17 cellular contexts compared by ENCODE assay signal in genomic region chr9:126671381-126671831, GRCh38. TPM values are rescaled to one million over a fixed set of nuclear protein-coding genes. Genes with fewer than 3 reads are reported as not detected.
A peak's percentile ranks its signal among the peaks of the same experiment; 100 is the strongest.
DNase-seq lines count a peak whose midpoint lies in the region; ATAC-seq, FAIRE-seq and TF ChIP-seq lines count a peak whose summit lies in the region.
"Had no signal": no experiment of that assay in that cellular context is flagged by ENCODE, and none has a peak within 500 bp of the region (broad histone marks: within the 10 kb centered on the region; RNA-seq: fewer than 3 reads in every experiment).

No MANE protein-coding gene starts in this region.

- no peaks in the 10 kb centered on the region for H4K20me1 ChIP-seq in HepG2 (ENCODE audit: insufficient read depth, low read length)

- no peaks in the 10 kb centered on the region for H3K9me3 ChIP-seq in HUES64 (ENCODE audit: insufficient read depth, low read depth, low read length)
- H3K9me3 ChIP-seq in HepG2 (ENCODE audit: low read length) = no peaks in the 10 kb centered on the region
- H3K9me3 ChIP-seq: pancreas, tibial artery had no signal

- H3K9ac ChIP-seq in HUES64 (ENCODE audit: low read depth, low read length) = no peak overlapping the region
- H3K9ac ChIP-seq in HepG2 (ENCODE audit: insufficient read depth, low read depth, low read length) = no peak overlapping the region

- 55% methylated on average over 20 of the region's 20 CpGs for WGBS in HUES64
- 19% methylated on average over 15 of the region's 20 CpGs for WGBS in HepG2 (ENCODE audit: low lambda C conversion rate)

- no peak overlapping the region for H2AFZ ChIP-seq in HepG2 (ENCODE audit: low read length)

- no peak for TF ChIP-seq POLR2A in HepG2 (IDR thresholded peaks at IDR 0.05; ENCODE audit: insufficient read depth in 1 of 2, low read depth in 2 of 2, low read length in 2 of 2)

- no peak overlapping the region for H3K4me3 Mint-ChIP-seq in activated T-cell treated with anti-CD3 and anti-CD28 coated beads, Interleukin-2, amount 50 U/mL, for 4 hours
- H3K4me3 Mint-ChIP-seq: activated CD8-positive, alpha-beta T cell treated with anti-CD3 and anti-CD28 coated beads, Interleukin-2, amount 10 ng/mL, durations not matched to agents 7 days and 5 days; activated naive CD8-positive, alpha-beta T cell treated with anti-CD3 and anti-CD28 coated beads, Interleukin-2, amount 50 U/mL, for 24 hours; effector memory CD8-positive, alpha-beta T cell had no signal

- CTCF ChIA-PET in HepG2 (lab: Yijun Ruan, JAX; ENCODE audit: low intra/inter-chr PET ratio, low total read pairs) = no interaction called here

- no peak for TF ChIP-seq RAD21 in HepG2 (CRISPR knock-in tag; IDR thresholded peaks at IDR 0.05)

- no peaks in the 10 kb centered on the region for H3K36me3 Mint-ChIP-seq in activated T-cell treated with anti-CD3 and anti-CD28 coated beads, Interleukin-2, amount 50 U/mL, for 4 hours (ENCODE audit: insufficient read depth)

- no peak for FAIRE-seq in HepG2 (lab: Jason Lieb, UNC)
- FAIRE-seq: pancreas, small intestine had no signal

- H3K79me2 ChIP-seq in HepG2 (ENCODE audit: insufficient read depth, low read length) = no peaks in the 10 kb centered on the region

- ATAC-seq in HepG2 = peak; percentile 54
- no peak for ATAC-seq in activated T-cell treated with anti-CD3 and anti-CD28 coated beads, Interleukin-2, amount 50 U/mL, for 4 hours
- no peak for ATAC-seq in GM18858 (IDR thresholded peaks at IDR 0.05; ENCODE audit: unreplicated experiment)
- ATAC-seq: activated CD8-positive, alpha-beta T cell treated with anti-CD3 and anti-CD28 coated beads, Interleukin-2, amount 10 ng/mL, durations not matched to agents 7 days and 5 days; activated naive CD8-positive, alpha-beta T cell treated with anti-CD3 and anti-CD28 coated beads, Interleukin-2, amount 50 U/mL, for 24 hours; effector memory CD8-positive, alpha-beta T cell; left lobe of liver; Panc1; pancreas had no signal

- intact Hi-C loops in HepG2 (cut with micrococcal nuclease; ENCODE audit: unreplicated experiment) = no loop called here

- POLR2A ChIA-PET in HepG2 (lab: Yijun Ruan, JAX) = no interaction called here

- peaks cover 3% of the 10 kb centered on the region for H3K4me1 Mint-ChIP-seq in activated T-cell treated with anti-CD3 and anti-CD28 coated beads, Interleukin-2, amount 50 U/mL, for 4 hours (ENCODE audit: low read depth)

- H3K27me3 ChIP-seq in HUES64 (ENCODE audit: insufficient read depth, low read length) = peaks cover 86% of the 10 kb centered on the region
- H3K27me3 ChIP-seq in HepG2 (ENCODE audit: control insufficient read depth in 1 of 2, insufficient read depth in 2 of 2, low read length in 2 of 2) = peaks cover 15 to 81% of the 10 kb centered on the region in 2 experiments

- no peak overlapping the region for H3K4me2 ChIP-seq in HepG2 (ENCODE audit: low read depth, low read length)

- in situ Hi-C loops in G401 (cut with HindIII; ENCODE audit: low sequenced_read_pairs) (no loop called here), HepG2 (cut with HindIII; ENCODE audit: extremely low pct_ligation_motif_present, low pct_unique_long_range_greater_than_20kb) (no loop called here)

- peaks cover 35% of the 10 kb centered on the region for H3K4me1 ChIP-seq in HUES64 (ENCODE audit: insufficient read depth, low read length)
- no peaks in the 10 kb centered on the region for H3K4me1 ChIP-seq in HepG2 (ENCODE audit: insufficient read depth, low read length)
- H3K4me1 ChIP-seq: pancreas had no signal

- no peak overlapping the region for H3K4me3 ChIP-seq in HUES64 (ENCODE audit: low read length)
- no peak overlapping the region for H3K4me3 ChIP-seq in choroid plexus epithelial cell (ENCODE audit: low read depth, low read length)
- no peak overlapping the region for H3K4me3 ChIP-seq in HepG2 (replicated peaks in 1 of 3; ENCODE audit: insufficient read depth in 1 of 3, low read depth in 2 of 3, low read length in 3 of 3)
- H3K4me3 ChIP-seq: pancreas, tibial artery had no signal

- DNase-seq in G401 (ENCODE audit: low spot score) (peak; percentile 63), choroid plexus epithelial cell (ENCODE audit: low read depth) (peak; percentile 7), HepG2 (ENCODE audit: low spot score) (no peak), kidney tubule cell (ENCODE audit: low spot score) (no peak)
- no peak for DNase-seq in activated T-cell treated with anti-CD3 and anti-CD28 coated beads, Interleukin-2, amount 50 U/mL, for 4 hours
- DNase-seq: activated CD8-positive, alpha-beta T cell treated with anti-CD3 and anti-CD28 coated beads, Interleukin-2, amount 10 ng/mL, durations not matched to agents 7 days and 5 days; activated naive CD8-positive, alpha-beta T cell treated with anti-CD3 and anti-CD28 coated beads, Interleukin-2, amount 50 U/mL, for 24 hours; effector memory CD8-positive, alpha-beta T cell; NCI-H1048; NCI-H446 treated with DMSO at 0.1 percent for 48 hours; small intestine; tibial artery had no signal

- BruUV-seq in HepG2 (replicated peaks; lab: Mats Ljungman, UMichigan) = no TSS peak

- TF ChIP-seq EP300 in HepG2 (IDR thresholded peaks at IDR 0.05; ENCODE audit: low read depth in 2 of 2, low read length in 2 of 2) (no peak), HepG2 (CRISPR knock-in tag; IDR thresholded peaks at IDR 0.05; ENCODE audit: borderline replicate concordance) (no peak)

- no peaks in the 10 kb centered on the region for H3K9me3 Mint-ChIP-seq in activated T-cell treated with anti-CD3 and anti-CD28 coated beads, Interleukin-2, amount 50 U/mL, for 4 hours
- H3K9me3 Mint-ChIP-seq: activated naive CD8-positive, alpha-beta T cell treated with anti-CD3 and anti-CD28 coated beads, Interleukin-2, amount 50 U/mL, for 24 hours; effector memory CD8-positive, alpha-beta T cell had no signal

- H3K36me3 ChIP-seq in HUES64 (ENCODE audit: insufficient read depth, low read length) (no peaks in the 10 kb centered on the region), HepG2 (replicated peaks in 1 of 2; ENCODE audit: control insufficient read depth in 1 of 2, insufficient read depth in 2 of 2, low read length in 2 of 2) (no peaks in the 10 kb centered on the region)
- H3K36me3 ChIP-seq: pancreas, tibial artery had no signal

- TF ChIP-seq CTCF in choroid plexus epithelial cell (conservative IDR thresholded peaks at IDR 0.05; ENCODE audit: low read depth, low read length) = no peak
- TF ChIP-seq CTCF in HepG2 (CRISPR knock-in tag; IDR thresholded peaks at IDR 0.05) = no peak

- H3K27ac ChIP-seq in HUES64 (ENCODE audit: low read depth, low read length) (peak overlapping the region; percentile 48; the same call in 1 of the 2 replicates), HepG2 (ENCODE audit: extremely low read length, insufficient read depth, low read length) (no peak overlapping the region)
- H3K27ac ChIP-seq: pancreas, tibial artery had no signal

- H3K27me3 Mint-ChIP-seq in activated T-cell treated with anti-CD3 and anti-CD28 coated beads, Interleukin-2, amount 50 U/mL, for 4 hours (ENCODE audit: low read depth) = peaks cover 40% of the 10 kb centered on the region

TF ChIP-seq in HepG2, 621 proteins besides CTCF, POLR2A, EP300 and RAD21:
- peak; percentile 19 for TF ChIP-seq HNRNPLL (IDR thresholded peaks at IDR 0.05; ENCODE audit: low read depth, low read length, poor library complexity, severe bottlenecking)
- TF ChIP-seq ZNF788 (CRISPR knock-in tag; IDR thresholded peaks at IDR 0.05; ENCODE audit: borderline replicate concordance) = no peak

RNA-seq across cellular contexts. Expression of gene LMX1B, which starts 57.7 kb away (rescaled TPM):
- total RNA-seq in G401 (2014; rRNA removed; shearing (Covaris generic)) = 53.5 and 89.1 TPM in 2 replicates
- 1.1 TPM for polyA plus RNA-seq in HUES64 (2013, experiment 1 of 2)
- 1.0 TPM for polyA plus RNA-seq in HUES64 (2013, experiment 2 of 2)
- not detected in 2 replicates for total RNA-seq in HepG2 (2016; rRNA removed; fragmentation: Illumina TruSeq; extraction: Trizol)
- not detected in 2 replicates for total RNA-seq in HepG2 (2016; cell fraction: cytosol; rRNA removed; fragmentation: Illumina TruSeq; extraction: Trizol; ENCODE audit: low read depth)
- not detected in 2 replicates for total RNA-seq in HepG2 (2016; cell fraction: insoluble cytoplasmic fraction; rRNA removed; fragmentation: Illumina TruSeq; extraction: Trizol)
- total RNA-seq in HepG2 (2016; cell fraction: membrane; rRNA removed; fragmentation: Illumina TruSeq; extraction: Trizol) = not detected in 2 replicates
- not detected in 2 replicates for total RNA-seq in HepG2 (2016; cell fraction: nucleus; rRNA removed; fragmentation: Illumina TruSeq; extraction: Trizol)
- not detected in 2 replicates for polyA plus RNA-seq in HepG2 (2011; rRNA removed)
- 0.04 TPM in 1 of 2 replicates, not detected in the other for polyA plus RNA-seq in HepG2 (2011; cell fraction: cytosol; rRNA removed)
- 0.03 TPM in 1 of 2 replicates, not detected in the other for polyA plus RNA-seq in HepG2 (2011; cell fraction: nucleus; rRNA removed)
- polyA plus RNA-seq in HepG2 (2012) = not detected in 2 replicates
- polyA plus RNA-seq in HepG2 (2016; cell fraction: cytosol; fragmentation: Illumina TruSeq; extraction: Trizol; ENCODE audit: low read depth) = not detected in 2 replicates
- 0.03 TPM in 1 of 2 replicates, not detected in the other for polyA plus RNA-seq in HepG2 (2016; cell fraction: insoluble cytoplasmic fraction; fragmentation: Illumina TruSeq; extraction: Trizol; ENCODE audit: low read depth)
- 0.16 TPM in 1 of 2 replicates, not detected in the other for polyA plus RNA-seq in HepG2 (2016; cell fraction: membrane; fragmentation: Illumina TruSeq; extraction: Trizol; ENCODE audit: low read depth)
- polyA plus RNA-seq in HepG2 (2016; cell fraction: nucleus; fragmentation: Illumina TruSeq; extraction: Trizol; ENCODE audit: insufficient read depth, low read depth) = not detected in 2 replicates
- 0.06 TPM in 1 of 2 replicates, not detected in the other for polyA minus RNA-seq in HepG2 (2011; rRNA and poly(A)+ RNA removed; ENCODE audit: low replicate concordance)
- polyA minus RNA-seq in HepG2 (2011; cell fraction: cytosol; rRNA and poly(A)+ RNA removed) = not detected in 2 replicates
- not detected in 2 replicates for polyA minus RNA-seq in HepG2 (2011; cell fraction: nucleus; rRNA and poly(A)+ RNA removed)
- not detected for total RNA-seq in activated T-cell treated with anti-CD3 and anti-CD28 coated beads, Interleukin-2, amount 50 U/mL, for 4 hours
- total RNA-seq: activated CD8-positive, alpha-beta T cell treated with anti-CD3 and anti-CD28 coated beads, Interleukin-2, amount 10 ng/mL, durations not matched to agents 7 days and 5 days; left lobe of liver had no signal

Comparison
In these comparisons a context has a peak if more than half of its experiments do, and no peak if none do; other contexts are left out.
1. DNase-seq: peak in G401 (single experiment) and choroid plexus epithelial cell (single experiment); none in HepG2 (single experiment), activated T-cell treated with anti-CD3 and anti-CD28 coated beads, Interleukin-2, amount 50 U/mL, for 4 hours (single experiment) and kidney tubule cell (single experiment).
2. RNA of gene LMX1B, which starts 57.7 kb away (total RNA-seq): 53.5 to 89.1 TPM in G401; not detected in HepG2 and not detected in activated T-cell treated with anti-CD3 and anti-CD28 coated beads, Interleukin-2, amount 50 U/mL, for 4 hours; every median in the first group is over 10 times any median in the second.